ENCODE assay signal across 10 cellular contexts in genomic region chr6:136592930-136593673, GRCh38. TPM values are rescaled to one million over a fixed set of nuclear protein-coding genes. Genes with fewer than 3 reads are reported as not detected.
DNase-seq lines count a peak whose midpoint lies in the region; TF ChIP-seq lines count a peak whose summit lies in the region.
"Had no signal": no experiment of that assay in that cellular context is flagged by ENCODE, and none has a peak within 500 bp of the region (broad histone marks: within the 10 kb centered on the region; RNA-seq: fewer than 3 reads in every experiment).

No MANE protein-coding gene starts in this region.

- peaks cover 13% of the 10 kb centered on the region for H3K4me1 ChIP-seq in adipocyte (ENCODE audit: control insufficient read depth, insufficient read depth, low read length)
- H3K4me1 ChIP-seq in esophagus squamous epithelium: peaks cover 0 to 15% (median 3%) of the 10 kb centered on the region in 3 donors
- H3K4me1 ChIP-seq: prostate gland had no signal

- H3K36me3 ChIP-seq in adipocyte (ENCODE audit: control insufficient read depth, insufficient read depth, low read length, severe bottlenecking) (peaks cover 17% of the 10 kb centered on the region), esophagus squamous epithelium (peaks cover 0 to 75% (median 21%) of the 10 kb centered on the region in 3 donors)

- DNase-seq in AG20443 (ENCODE audit: low spot score) (peak; percentile 25), HL-60 (ENCODE audit: low read depth in 1 of 2, low spot score in 1 of 2) (peak in 1 of 2 experiments; percentile 26), adipocyte (ENCODE audit: low read depth) (peak; percentile 46), kidney tubule cell (ENCODE audit: low spot score) (peak; percentile 88), HUDEP-2 (lab: John Stamatoyannopoulos, UW; ENCODE audit: unreplicated experiment in 76 of 76) (no peak), hippocampal formation (lab: John Stamatoyannopoulos, UW) (no peak), pons (ENCODE audit: low spot score) (no peak), esophagus squamous epithelium (lab: John Stamatoyannopoulos, UW) (no peak)
- DNase-seq: DND-41 had no signal

- no peaks in the 10 kb centered on the region for H3K27me3 ChIP-seq in HL-60 (ENCODE audit: insufficient read depth, poor library complexity, severe bottlenecking)
- H3K27me3 ChIP-seq in adipocyte (replicated peaks; ENCODE audit: control insufficient read depth, insufficient read depth, low read length): no peaks in the 10 kb centered on the region
- no peaks in the 10 kb centered on the region for H3K27me3 ChIP-seq in esophagus squamous epithelium

- no peak overlapping the region for H3K9ac ChIP-seq in adipocyte (ENCODE audit: low read length)

- intact Hi-C loops in esophagus squamous epithelium (cut with DNase I): no loop called here

- H3K9me3 ChIP-seq in adipocyte (ENCODE audit: control insufficient read depth, low read length): no peaks in the 10 kb centered on the region
- H3K9me3 ChIP-seq in esophagus squamous epithelium: no peaks in the 10 kb centered on the region
- H3K9me3 ChIP-seq: prostate gland had no signal

- 0 out of 2 replicates have a peak overlapping the region, but pooled peaks have one; percentile 15 for H3K27ac ChIP-seq in HL-60 (replicated peaks)
- H3K27ac ChIP-seq in esophagus squamous epithelium: peak overlapping the region in 2 of 4 donors; percentile 12 to 30
- H3K27ac ChIP-seq: prostate gland had no signal

- no peak for TF ChIP-seq POLR2A in esophagus squamous epithelium (IDR thresholded peaks at IDR 0.05)

- H3K4me3 ChIP-seq in HL-60 (replicated peaks; ENCODE audit: insufficient read depth, low read length): no peak overlapping the region
- H3K4me3 ChIP-seq in adipocyte (ENCODE audit: low read length): no peak overlapping the region
- H3K4me3 ChIP-seq in esophagus squamous epithelium: no peak overlapping the region
- H3K4me3 ChIP-seq: prostate gland had no signal

- TF ChIP-seq CTCF in HL-60 (IDR thresholded peaks at IDR 0.05; ENCODE audit: insufficient read depth, low read length): no peak
- no peak for TF ChIP-seq CTCF in esophagus squamous epithelium (IDR thresholded peaks at IDR 0.05)

- 63 to 72% methylated on average over 2 of the region's 2 CpGs for WGBS in esophagus squamous epithelium, 2 donors

RNA-seq across cellular contexts. Expression of gene MAP7, which starts 42.9 kb away (rescaled TPM):
- 10 to 100 TPM; 18.3 to 33.0 (median 28.2) TPM for total RNA-seq in esophagus squamous epithelium

Comparison
In these comparisons a context has a peak if more than half of its experiments do, and no peak if none do; other contexts are left out.
1. DNase-seq: peak in AG20443 (single experiment), adipocyte (single experiment) and kidney tubule cell (single experiment); none in HUDEP-2 (0 of 76), hippocampal formation (0 of 2), pons (single experiment) and esophagus squamous epithelium (single experiment).